ENCODE assay signal across 9 cellular contexts in genomic region chr13:79246575-79246949, GRCh38.
DNase-seq lines count a peak whose midpoint lies in the region; ATAC-seq and TF ChIP-seq lines count a peak whose summit lies in the region.
"Had no signal": no experiment of that assay in that cellular context is flagged by ENCODE, and none has a peak within 500 bp of the region (broad histone marks: within the 10 kb centered on the region; RNA-seq: fewer than 3 reads in every experiment).

No MANE protein-coding gene starts in this region.

- H3K36me3 Mint-ChIP-seq in brain, result no peaks in the 10 kb centered on the region
- no peaks in the 10 kb centered on the region for H3K36me3 Mint-ChIP-seq in activated naive CD8-positive, alpha-beta T cell treated with anti-CD3 and anti-CD28 coated beads, Interleukin-2, amount 50 U/mL, for 24 hours (ENCODE audit: low read depth)

- H3K9me3 ChIP-seq in lower lobe of right lung, result no peaks in the 10 kb centered on the region

- no peak for TF ChIP-seq EP300 in Ishikawa (IDR thresholded peaks at IDR 0.05; ENCODE audit: borderline replicate concordance)

- 0 out of 2 replicates have a peak, but pooled peaks have one; percentile 10 for TF ChIP-seq CTCF in GM12874 (IDR thresholded peaks at IDR 0.05; ENCODE audit: insufficient read depth, low read depth, low read length)
- peak; percentile 10 to 20 for TF ChIP-seq CTCF in brain (conservative IDR thresholded peaks at IDR 0.05)
- no peak for TF ChIP-seq CTCF in lower lobe of right lung (IDR thresholded peaks at IDR 0.05)

- ATAC-seq in GM21367 (IDR thresholded peaks at IDR 0.05; ENCODE audit: unreplicated experiment), result peak; percentile 42
- ATAC-seq in lower lobe of right lung, result no peak
- no peak for ATAC-seq in activated naive CD8-positive, alpha-beta T cell treated with anti-CD3 and anti-CD28 coated beads, Interleukin-2, amount 50 U/mL, for 24 hours
- ATAC-seq in HG02642 (IDR thresholded peaks at IDR 0.05; ENCODE audit: poor library complexity, unreplicated experiment), result no peak
- no peak for ATAC-seq in HG03457 (IDR thresholded peaks at IDR 0.05; ENCODE audit: unreplicated experiment)

- no peaks in the 10 kb centered on the region for H3K9me3 Mint-ChIP-seq in brain
- no peaks in the 10 kb centered on the region for H3K9me3 Mint-ChIP-seq in activated naive CD8-positive, alpha-beta T cell treated with anti-CD3 and anti-CD28 coated beads, Interleukin-2, amount 50 U/mL, for 24 hours

- H3K27ac ChIP-seq in lower lobe of right lung, result no peak overlapping the region

- H3K36me3 ChIP-seq in lower lobe of right lung, result no peaks in the 10 kb centered on the region

- peak; percentile 38 for TF ChIP-seq RAD21 in Ishikawa (IDR thresholded peaks at IDR 0.05; ENCODE audit: low read depth)

- peaks cover 4% of the 10 kb centered on the region for H3K27me3 Mint-ChIP-seq in brain
- H3K27me3 Mint-ChIP-seq in activated naive CD8-positive, alpha-beta T cell treated with anti-CD3 and anti-CD28 coated beads, Interleukin-2, amount 50 U/mL, for 24 hours, result peaks cover 2% of the 10 kb centered on the region

- intact Hi-C loops in lower lobe of right lung (cut with DNase I), result no loop called here

- H3K4me1 ChIP-seq in lower lobe of right lung, result no peaks in the 10 kb centered on the region

- no peaks in the 10 kb centered on the region for H3K4me1 Mint-ChIP-seq in brain
- no peaks in the 10 kb centered on the region for H3K4me1 Mint-ChIP-seq in activated naive CD8-positive, alpha-beta T cell treated with anti-CD3 and anti-CD28 coated beads, Interleukin-2, amount 50 U/mL, for 24 hours

- H3K27ac Mint-ChIP-seq in brain, result no peak overlapping the region
- H3K27ac Mint-ChIP-seq in activated naive CD8-positive, alpha-beta T cell treated with anti-CD3 and anti-CD28 coated beads, Interleukin-2, amount 50 U/mL, for 24 hours, result no peak overlapping the region

- no peak for DNase-seq in lower lobe of right lung
- DNase-seq in activated naive CD8-positive, alpha-beta T cell treated with anti-CD3 and anti-CD28 coated beads, Interleukin-2, amount 50 U/mL, for 24 hours, result no peak
- DNase-seq: hypothalamus had no signal

- no peaks in the 10 kb centered on the region for H3K27me3 ChIP-seq in lower lobe of right lung (ENCODE audit: low read depth)

- H3K4me3 ChIP-seq in lower lobe of right lung, result no peak overlapping the region

- no peak overlapping the region for H3K4me3 Mint-ChIP-seq in brain
- no peak overlapping the region for H3K4me3 Mint-ChIP-seq in activated naive CD8-positive, alpha-beta T cell treated with anti-CD3 and anti-CD28 coated beads, Interleukin-2, amount 50 U/mL, for 24 hours

TF ChIP-seq in Ishikawa, 13 proteins besides CTCF, POLR2A, EP300 and RAD21:
- TF ChIP-seq CREB1 (IDR thresholded peaks at IDR 0.05; ENCODE audit: low read depth), result no peak
